In genomic region chr2:71499691-71500090, GRCh38 we compare ENCODE assay signal across 19 cellular contexts. TPM values are rescaled to one million over a fixed set of nuclear protein-coding genes. Genes with fewer than 3 reads are reported as not detected.
DNase-seq lines count a peak whose midpoint lies in the region; ATAC-seq, FAIRE-seq and TF ChIP-seq lines count a peak whose summit lies in the region.
"Had no signal": no experiment of that assay in that cellular context is flagged by ENCODE, and none has a peak within 500 bp of the region (broad histone marks: within the 10 kb centered on the region; RNA-seq: fewer than 3 reads in every experiment).

No MANE protein-coding gene starts in this region.

- no peaks in the 10 kb centered on the region for H3K27me3 ChIP-seq in GM23338 (ENCODE audit: insufficient read depth)
- H3K27me3 ChIP-seq in lower lobe of right lung (ENCODE audit: low read depth), result no peaks in the 10 kb centered on the region
- H3K27me3 ChIP-seq in skeletal muscle satellite cell (ENCODE audit: control insufficient read depth, insufficient read depth, low read length), result no peaks in the 10 kb centered on the region
- H3K27me3 ChIP-seq: adrenal gland, ovary had no signal

- H3K27ac Mint-ChIP-seq in GM23338, result no peak overlapping the region
- H3K27ac Mint-ChIP-seq: immature natural killer cell; T-helper 2 cell treated with Interferon-gamma antibody and Interleukin-4, amounts not matched to agents 5 μg/mL and 100 μg/mL, for 36 hours had no signal

- H3F3A ChIP-seq in GM23338 (replicated peaks; ENCODE audit: low read depth), result no peaks in the 10 kb centered on the region

- no peak for TF ChIP-seq POLR2A in GM12891 (IDR thresholded peaks at IDR 0.05; ENCODE audit: low read depth, low read length)

- intact Hi-C loops in lower lobe of right lung (cut with DNase I), result no loop called here

- no peak overlapping the region for H3K27ac ChIP-seq in GM23338 (ENCODE audit: low read depth)
- H3K27ac ChIP-seq in coronary artery, result peak overlapping the region; percentile 55 to 69
- H3K27ac ChIP-seq in lower lobe of right lung, result peak overlapping the region; percentile 79
- H3K27ac ChIP-seq: ovary had no signal

- H3K4me1 Mint-ChIP-seq in GM23338, result peaks cover 38% of the 10 kb centered on the region
- H3K4me1 Mint-ChIP-seq: immature natural killer cell had no signal

- ATAC-seq in GM23338 (no peak; the same call in 2 of the 3 replicates), lower lobe of right lung (no peak)

- no peaks in the 10 kb centered on the region for H3K9me3 Mint-ChIP-seq in GM23338
- H3K9me3 Mint-ChIP-seq: immature natural killer cell; T-helper 2 cell treated with Interferon-gamma antibody and Interleukin-4, amounts not matched to agents 5 μg/mL and 100 μg/mL, for 36 hours had no signal

- no peaks in the 10 kb centered on the region for H3K79me2 ChIP-seq in GM23338 (replicated peaks; ENCODE audit: insufficient read depth)

- H3K36me3 Mint-ChIP-seq in GM23338 (ENCODE audit: low read depth), result no peaks in the 10 kb centered on the region
- H3K36me3 Mint-ChIP-seq: immature natural killer cell had no signal

- no peak for FAIRE-seq in GM12891 (lab: Jason Lieb, UNC)
- no peak for FAIRE-seq in D721Med (lab: Jason Lieb, UNC)
- FAIRE-seq: H54 had no signal

- H3K4me1 ChIP-seq in GM23338 (ENCODE audit: insufficient read depth) (peaks cover 10% of the 10 kb centered on the region), lower lobe of right lung (peaks cover 39% of the 10 kb centered on the region), skeletal muscle satellite cell (ENCODE audit: control insufficient read depth, insufficient read depth, low read length) (peaks cover 26% of the 10 kb centered on the region)
- H3K4me1 ChIP-seq: adrenal gland had no signal

- H3K4me3 ChIP-seq in GM23338, result no peak overlapping the region
- H3K4me3 ChIP-seq in coronary artery, result no peak overlapping the region
- no peak overlapping the region for H3K4me3 ChIP-seq in lower lobe of right lung
- H3K4me3 ChIP-seq in skeletal muscle satellite cell (ENCODE audit: low read length), result no peak overlapping the region
- H3K4me3 ChIP-seq: adrenal gland, ovary had no signal

- H2AFZ ChIP-seq in GM23338, result no peak overlapping the region

- H3K9ac ChIP-seq in skeletal muscle satellite cell (ENCODE audit: low read depth, low read length), result peak overlapping the region; percentile 31

- DNase-seq in GM23338 (ENCODE audit: low spot score) (no peak), coronary artery (ENCODE audit: low spot score) (no peak), lower lobe of right lung (no peak), GM12891 (ENCODE audit: insufficient read length, low spot score) (no peak), LoVo (ENCODE audit: low spot score) (no peak), D721Med (ENCODE audit: insufficient read length, low spot score) (no peak), NCI-H1436 (lab: John Stamatoyannopoulos, UW) (no peak)
- DNase-seq: activated CD4-positive, CD25-positive, alpha-beta regulatory T cell; Caco-2; GF-D8; immature natural killer cell; NCI-H1694; NCI-H2227 treated with DMSO at 0.1 percent for 48 hours; ovary; stimulated activated naive CD4-positive, alpha-beta T cell treated with Interleukin-2 at 50 U/mL for 16 hours had no signal

- TF ChIP-seq CTCF in GM23338 (conservative IDR thresholded peaks at IDR 0.05; ENCODE audit: low read depth in 2 of 2) (no peak), coronary artery (IDR thresholded peaks at IDR 0.05) (no peak), lower lobe of right lung (IDR thresholded peaks at IDR 0.05) (no peak), D721Med (IDR thresholded peaks at IDR 0.05; ENCODE audit: insufficient read depth, missing control alignments) (no peak)

- H3K9me2 ChIP-seq in GM23338 (ENCODE audit: insufficient read depth), result 0 out of 2 replicates have a peak, but pooled peaks cover under 1% of the 10 kb centered on the region

- H3K4me3 Mint-ChIP-seq in GM23338, result no peak overlapping the region
- H3K4me3 Mint-ChIP-seq: immature natural killer cell; T-helper 2 cell treated with Interferon-gamma antibody and Interleukin-4, amounts not matched to agents 5 μg/mL and 100 μg/mL, for 36 hours had no signal

- peaks cover 15% of the 10 kb centered on the region for H3K27me3 Mint-ChIP-seq in GM23338 (ENCODE audit: insufficient read depth, low read depth, poor library complexity)

- H3K4me2 ChIP-seq in GM23338, result peak overlapping the region; percentile 68; the same call in 1 of the 2 replicates
- no peak overlapping the region for H3K4me2 ChIP-seq in skeletal muscle satellite cell (ENCODE audit: low read length)

- H3K36me3 ChIP-seq in GM23338 (ENCODE audit: insufficient read depth) (no peaks in the 10 kb centered on the region), lower lobe of right lung (no peaks in the 10 kb centered on the region), skeletal muscle satellite cell (ENCODE audit: insufficient read depth, low read length) (no peaks in the 10 kb centered on the region)
- H3K36me3 ChIP-seq: adrenal gland, ovary had no signal

- H3K9me3 ChIP-seq in lower lobe of right lung (no peaks in the 10 kb centered on the region), skeletal muscle satellite cell (replicated peaks; ENCODE audit: low read length) (no peaks in the 10 kb centered on the region)
- H3K9me3 ChIP-seq: adrenal gland, Caco-2, ovary had no signal

- no peaks in the 10 kb centered on the region for H4K20me1 ChIP-seq in GM23338 (replicated peaks; ENCODE audit: insufficient read depth)

TF ChIP-seq in GM12891, 5 proteins besides CTCF, POLR2A, EP300 and RAD21:
- TF ChIP-seq POLR2AphosphoS5 (IDR thresholded peaks at IDR 0.05; ENCODE audit: low read depth, low read length) (no peak), PAX5 (IDR thresholded peaks at IDR 0.05; ENCODE audit: insufficient read depth, low read length, severe bottlenecking) (no peak), POU2F2 (IDR thresholded peaks at IDR 0.05; ENCODE audit: low read depth, low read length) (no peak), TAF1 (IDR thresholded peaks at IDR 0.05; ENCODE audit: low read depth, low read length) (no peak), SPI1 (IDR thresholded peaks at IDR 0.05; ENCODE audit: low read depth, low read length) (no peak)

RNA-seq across cellular contexts. Expression of gene DYSF, which starts 46.3 kb away (rescaled TPM):
- 18.0 and 21.3 TPM in 2 replicates for total RNA-seq in GM23338 (2014; rRNA removed; shearing (Covaris generic))
- polyA plus RNA-seq in GM23338 (2016; fragmentation: Nextera tagmentation; extraction: Ambion mirVana), result 6.4 and 7.3 TPM in 2 replicates
- total RNA-seq in lower lobe of right lung, result 41.2 TPM
- total RNA-seq in skeletal muscle satellite cell (2012; rRNA removed), result 1.5 and 5.7 TPM in 2 replicates
- 0.12 TPM for polyA plus RNA-seq in GM12891 (2012; ENCODE audit: low read depth, missing spikeins)
